10 cellular contexts compared by ENCODE assay signal in genomic region chr14:67571275-67571990, GRCh38. TPM values are rescaled to one million over a fixed set of nuclear protein-coding genes. Genes with fewer than 3 reads are reported as not detected.
DNase-seq lines count a peak whose midpoint lies in the region; TF ChIP-seq lines count a peak whose summit lies in the region.
"Had no signal": no experiment of that assay in that cellular context is flagged by ENCODE, and none has a peak within 500 bp of the region (broad histone marks: within the 10 kb centered on the region; RNA-seq: fewer than 3 reads in every experiment).

No MANE protein-coding gene starts in this region.

- TF ChIP-seq CTCF in PC-9 (conservative IDR thresholded peaks at IDR 0.05), result peak; percentile 97
- TF ChIP-seq CTCF in fibroblast of pulmonary artery (IDR thresholded peaks at IDR 0.05; ENCODE audit: low read length, missing control alignments), result peak; percentile 98

- no peak overlapping the region for H2AFZ ChIP-seq in PC-9

- no peaks in the 10 kb centered on the region for H4K20me1 ChIP-seq in PC-9 (ENCODE audit: insufficient read depth)
- H4K20me1 ChIP-seq: BLaER1 had no signal

- BruUV-seq in PC-9 (replicated peaks; lab: Mats Ljungman, UMichigan), result no TSS peak

- DNase-seq in NCI-H2081 (lab: John Stamatoyannopoulos, UW), result peak; percentile 42 to 59
- no peak for DNase-seq in NCI-H2081 treated with DMSO at 0.1 percent for 48 hours (lab: John Stamatoyannopoulos, UW)
- DNase-seq in HPDE6-E6E7 (ENCODE audit: extremely low spot score), result peak; percentile 63
- DNase-seq in PC-9, result peak; percentile 40 to 60
- DNase-seq in activated T-cell treated with anti-CD3 and anti-CD28 coated beads, Interleukin-2, amount 50 U/mL, for 48 hours, result peak; percentile 79 to 81
- DNase-seq in fibroblast of pulmonary artery (ENCODE audit: low read depth), result peak; percentile 68
- peak in 46 of 56 donors; percentile 8 to 83 (median 38) for DNase-seq in nucleus accumbens (lab: John Stamatoyannopoulos, UW)
- peak in 40 of 49 donors; percentile 13 to 76 (median 52) for DNase-seq in substantia nigra (lab: John Stamatoyannopoulos, UW)

- H3K27me3 ChIP-seq in PC-9 (ENCODE audit: insufficient read depth, low read depth), result no peaks in the 10 kb centered on the region
- H3K27me3 ChIP-seq: BLaER1 had no signal

- H3K36me3 ChIP-seq in PC-9 (ENCODE audit: low read depth), result no peaks in the 10 kb centered on the region
- H3K36me3 ChIP-seq: BLaER1, neutrophil had no signal

- intact Hi-C loops in PC-9 (cut with micrococcal nuclease; ENCODE audit: unreplicated experiment), result loop anchor here (1.0 to 5.0 kb wide), 3 partner anchors 45 to 1169 kb away; no protein-coding TSS in a partner anchor

- H3K79me2 ChIP-seq in PC-9 (ENCODE audit: low read depth), result no peaks in the 10 kb centered on the region

- H3K4me2 ChIP-seq in PC-9, result no peak overlapping the region
- H3K4me2 ChIP-seq: BLaER1 had no signal

- no peaks in the 10 kb centered on the region for H3K9me3 ChIP-seq in PC-9 (ENCODE audit: insufficient read depth, low read depth)
- H3K9me3 ChIP-seq: BLaER1, neutrophil had no signal

- H3K27ac ChIP-seq in PC-9, result no peak overlapping the region
- H3K27ac ChIP-seq in substantia nigra (ENCODE audit: low read depth, low read length, poor library complexity, severe bottlenecking), result peak overlapping the region; percentile 51
- H3K27ac ChIP-seq: BLaER1, neutrophil had no signal

- H3F3A ChIP-seq in PC-9 (ENCODE audit: insufficient read depth, low read depth), result no peaks in the 10 kb centered on the region

- peaks cover 8% of the 10 kb centered on the region; the same call in 1 of the 2 replicates for H3K4me1 ChIP-seq in PC-9 (replicated peaks; ENCODE audit: insufficient read depth)

- CTCF ChIA-PET in PC-9 (lab: Charles Lee), result interaction anchor here (0.6 to 3.6 kb wide), 12 partner anchors 10 to 1570 kb away, joined by 3 to 44 read pairs (median 4); partner anchors contain the start of genes PLEK2 and PLEKHH1

- H3K9me2 ChIP-seq in PC-9 (ENCODE audit: insufficient read depth), result no peaks in the 10 kb centered on the region

- H3K4me3 ChIP-seq in PC-9 (no peak overlapping the region), fibroblast of pulmonary artery (replicated peaks; ENCODE audit: low read depth, low read length) (no peak overlapping the region)
- H3K4me3 ChIP-seq: BLaER1 had no signal

- POLR2A ChIA-PET in PC-9 (lab: Charles Lee; ENCODE audit: unreplicated experiment), result interaction anchor here (0.5 to 0.7 kb wide), 2 partner anchors 133 to 1212 kb away, joined by 4 to 22 read pairs; no protein-coding TSS in a partner anchor

RNA-seq across cellular contexts. Expression of gene PIGH, which starts 28.6 kb away (rescaled TPM):
- 9.8 and 13.0 TPM in 2 replicates for total RNA-seq in PC-9 (2021)

RNA-seq across cellular contexts. Expression of gene PLEKHH1, which starts 38.3 kb away (rescaled TPM):
- total RNA-seq in PC-9 (2021), result 13.6 and 18.5 TPM in 2 replicates

RNA-seq across cellular contexts. Expression of gene ARG2, which starts 48.3 kb away (rescaled TPM):
- 8.6 and 10.2 TPM in 2 replicates for total RNA-seq in PC-9 (2021)
